Comparison of ENCODE assay signal across 8 cellular contexts in genomic region chr2:101252408-101253012, GRCh38. TPM values are rescaled to one million over a fixed set of nuclear protein-coding genes. Genes with fewer than 3 reads are reported as not detected.
DNase-seq lines count a peak whose midpoint lies in the region; ATAC-seq, FAIRE-seq and TF ChIP-seq lines count a peak whose summit lies in the region.

Gene CNOT11 (plus strand): TSS chr2:101252886. CDS start chr2:101252965, 79 bp downstream.

- in situ Hi-C loops in HepG2 (cut with HindIII; ENCODE audit: extremely low pct_ligation_motif_present, low pct_unique_long_range_greater_than_20kb), result no loop called here

- peak within 1 kb of the TSS; percentile 90 for H3K27ac Mint-ChIP-seq in dendritic cell treated with granulocyte-macrophage colony-stimulating factor and Interleukin-4, amounts not matched to agents 40 ng/mL and 50 ng/mL, for 4 days

- H3K4me3 Mint-ChIP-seq in dendritic cell treated with granulocyte-macrophage colony-stimulating factor and Interleukin-4, amounts not matched to agents 40 ng/mL and 50 ng/mL, for 4 days, result peak within 1 kb of the TSS; percentile 90

- DNase-seq in NCI-H748 (lab: John Stamatoyannopoulos, UW; ENCODE audit: unreplicated experiment), result peak; percentile 97
- DNase-seq in activated CD4-positive, alpha-beta T cell treated with anti-CD3 and anti-CD28 coated beads, Interleukin-2, amount 50 U/mL, for 1 hour, result peak; percentile 99
- peak; percentile 98 for DNase-seq in HepG2 (ENCODE audit: low spot score)
- peak; percentile 100 for DNase-seq in stimulated activated CD4-positive, alpha-beta T cell treated with anti-CD3 and anti-CD28 coated beads, Interleukin-4, amount 100 ng/mL, for 1 hour

- peak within 1 kb of the TSS; percentile 97 to 100 (median 99) for H3K9ac ChIP-seq in BLaER1 treated with 17β-estradiol and CSF1 and Interleukin-3, amounts not matched to agents 10 nM and 100 nM
- peak within 1 kb of the TSS; percentile 96 for H3K9ac ChIP-seq in HepG2 (ENCODE audit: insufficient read depth, low read depth, low read length)

- peak within 1 kb of the TSS; percentile 67 for H2AFZ ChIP-seq in HepG2 (ENCODE audit: low read length)

- ATAC-seq in GM19351 (IDR thresholded peaks at IDR 0.05; ENCODE audit: unreplicated experiment) (peak; percentile 87), HG03521 (IDR thresholded peaks at IDR 0.05; ENCODE audit: unreplicated experiment) (peak; percentile 81), HepG2 (peak; percentile 95)

- peak; percentile 66 for FAIRE-seq in HepG2 (lab: Jason Lieb, UNC)

- intact Hi-C loops in dendritic cell treated with granulocyte-macrophage colony-stimulating factor and Interleukin-4, amounts not matched to agents 40 ng/mL and 50 ng/mL, for 4 days (cut with micrococcal nuclease), result loop anchor here (1.0 to 5.0 kb wide), 2 partner anchors 54 to 690 kb away; partner anchors contain the start of gene PDCL3
- intact Hi-C loops in HepG2 (cut with micrococcal nuclease; ENCODE audit: unreplicated experiment), result no loop called here

- no peaks in the 10 kb centered on the region for H3K27me3 ChIP-seq in BLaER1 treated with 17β-estradiol and CSF1 and Interleukin-3, amounts not matched to agents 10 nM and 100 nM
- H3K27me3 ChIP-seq in HepG2 (ENCODE audit: control insufficient read depth in 1 of 2, insufficient read depth in 2 of 2, low read length in 2 of 2), result no peaks in the 10 kb centered on the region; a peak in 1 of 5 replicates

- whole genome bisulfite sequencing in HepG2 (ENCODE audit: low lambda C conversion rate), result 1% methylated on average over 45 of the region's 63 CpGs

- H3K9me3 ChIP-seq in BLaER1 treated with 17β-estradiol and CSF1 and Interleukin-3, amounts not matched to agents 10 nM and 100 nM (replicated peaks in 1 of 11), result no peaks in the 10 kb centered on the region
- H3K9me3 ChIP-seq in HepG2 (ENCODE audit: low read length), result no peaks in the 10 kb centered on the region

- no peak for TF ChIP-seq CTCF in HepG2 (CRISPR knock-in tag; IDR thresholded peaks at IDR 0.05)

- H3K4me2 ChIP-seq in BLaER1 treated with 17β-estradiol and CSF1 and Interleukin-3, amounts not matched to agents 10 nM and 100 nM, result peak within 1 kb of the TSS; percentile 78 to 99 (median 95)
- peak within 1 kb of the TSS; percentile 94 for H3K4me2 ChIP-seq in HepG2 (ENCODE audit: low read depth, low read length)

- POLR2A ChIA-PET in HepG2 (lab: Yijun Ruan, JAX), result interaction anchor here (0.6 to 4.1 kb wide), 17 partner anchors 9 to 709 kb away, joined by 3 to 53 read pairs (median 5); partner anchors contain the start of genes RNF149 and RPL31

- TF ChIP-seq EP300 in HepG2 (IDR thresholded peaks at IDR 0.05; ENCODE audit: low read depth in 2 of 2, low read length in 2 of 2), result peak in 1 of 2 experiments; percentile 63; a peak in 2 of 4 replicates
- no peak; the same call in 1 of the 2 replicates for TF ChIP-seq EP300 in HepG2 (CRISPR knock-in tag; IDR thresholded peaks at IDR 0.05; ENCODE audit: borderline replicate concordance)

- peaks cover 7% of the 10 kb centered on the region for H3K9me3 Mint-ChIP-seq in dendritic cell treated with granulocyte-macrophage colony-stimulating factor and Interleukin-4, amounts not matched to agents 40 ng/mL and 50 ng/mL, for 4 days

- peaks cover 46% of the 10 kb centered on the region for H3K79me2 ChIP-seq in HepG2 (ENCODE audit: insufficient read depth, low read length)

- H3K4me1 ChIP-seq in BLaER1 treated with 17β-estradiol and CSF1 and Interleukin-3, amounts not matched to agents 10 nM and 100 nM, result peaks cover 28 to 61% (median 41%) of the 10 kb centered on the region in 10 experiments
- H3K4me1 ChIP-seq in HepG2 (ENCODE audit: insufficient read depth, low read length), result peaks cover 75% of the 10 kb centered on the region

- peaks cover 26 to 44% (median 38%) of the 10 kb centered on the region in 11 experiments; a peak in 20 of 22 replicates for H4K20me1 ChIP-seq in BLaER1 treated with 17β-estradiol and CSF1 and Interleukin-3, amounts not matched to agents 10 nM and 100 nM
- peaks cover 3% of the 10 kb centered on the region; the same call in 1 of the 2 replicates for H4K20me1 ChIP-seq in HepG2 (ENCODE audit: insufficient read depth, low read length)

- peak within 1 kb of the TSS; percentile 96 to 99 (median 98) for H3K27ac ChIP-seq in BLaER1 treated with 17β-estradiol and CSF1 and Interleukin-3, amounts not matched to agents 10 nM and 100 nM
- peak within 1 kb of the TSS; percentile 86 for H3K27ac ChIP-seq in HepG2 (ENCODE audit: extremely low read length, insufficient read depth, low read length)

- H3K27me3 Mint-ChIP-seq in dendritic cell treated with granulocyte-macrophage colony-stimulating factor and Interleukin-4, amounts not matched to agents 40 ng/mL and 50 ng/mL, for 4 days, result no peaks in the 10 kb centered on the region

- TF ChIP-seq POLR2A in HepG2 (IDR thresholded peaks at IDR 0.05; ENCODE audit: insufficient read depth in 1 of 2, low read depth in 2 of 2, low read length in 2 of 2), result peak; percentile 96 to 97

- BruUV-seq in HepG2 (replicated peaks; lab: Mats Ljungman, UMichigan), result no TSS peak

- H3K4me3 ChIP-seq in BLaER1 treated with 17β-estradiol and CSF1 and Interleukin-3, amounts not matched to agents 10 nM and 100 nM, result peak within 1 kb of the TSS; percentile 90 to 100 (median 97)
- H3K4me3 ChIP-seq in HepG2 (replicated peaks in 1 of 3; ENCODE audit: insufficient read depth in 1 of 3, low read depth in 2 of 3, low read length in 3 of 3), result peak within 1 kb of the TSS; percentile 82 to 98 (median 90)

- TF ChIP-seq RAD21 in HepG2 (CRISPR knock-in tag; IDR thresholded peaks at IDR 0.05), result no peak

- CTCF ChIA-PET in HepG2 (lab: Yijun Ruan, JAX; ENCODE audit: low intra/inter-chr PET ratio, low total read pairs), result interaction anchor here (0.9 to 2.7 kb wide), 5 partner anchors 12 to 240 kb away, joined by 4 to 20 read pairs (median 9); no protein-coding TSS in a partner anchor

- peaks cover 47% of the 10 kb centered on the region for H3K4me1 Mint-ChIP-seq in dendritic cell treated with granulocyte-macrophage colony-stimulating factor and Interleukin-4, amounts not matched to agents 40 ng/mL and 50 ng/mL, for 4 days (ENCODE audit: low read depth)

- H3K36me3 ChIP-seq in BLaER1 treated with 17β-estradiol and CSF1 and Interleukin-3, amounts not matched to agents 10 nM and 100 nM, result peaks cover 0 to 35% (median 19%) of the 10 kb centered on the region in 11 experiments; a peak in 20 of 22 replicates
- peaks cover 0 to 3% of the 10 kb centered on the region in 2 experiments; a peak in 1 of 5 replicates for H3K36me3 ChIP-seq in HepG2 (replicated peaks in 1 of 2; ENCODE audit: control insufficient read depth in 1 of 2, insufficient read depth in 2 of 2, low read length in 2 of 2)

- H3K36me3 Mint-ChIP-seq in dendritic cell treated with granulocyte-macrophage colony-stimulating factor and Interleukin-4, amounts not matched to agents 40 ng/mL and 50 ng/mL, for 4 days (ENCODE audit: low read depth), result peaks cover 31% of the 10 kb centered on the region

TF ChIP-seq in HepG2, 621 proteins besides CTCF, POLR2A, EP300 and RAD21 (continues in another document):
- TF ChIP-seq DNMT3B (CRISPR knock-in tag; conservative IDR thresholded peaks at IDR 0.05), result peak; percentile 33; the same call in 1 of the 2 replicates
- TF ChIP-seq RXRB (CRISPR knock-in tag; IDR thresholded peaks at IDR 0.05; ENCODE audit: borderline replicate concordance), result peak; percentile 58; the same call in 1 of the 2 replicates
- TF ChIP-seq CBX2 (IDR thresholded peaks at IDR 0.05; ENCODE audit: low read depth, low read length), result no peak
- TF ChIP-seq CBX2 (CRISPR knock-in tag; IDR thresholded peaks at IDR 0.05; ENCODE audit: low read depth), result no peak
- TF ChIP-seq E2F2 (CRISPR knock-in tag; IDR thresholded peaks at IDR 0.05; ENCODE audit: borderline replicate concordance), result 0 out of 2 replicates have a peak, but pooled peaks have one; percentile 22
- 0 out of 2 replicates have a peak, but pooled peaks have one; percentile 26 for TF ChIP-seq ATF5 (CRISPR knock-in tag; IDR thresholded peaks at IDR 0.05; ENCODE audit: low read depth)

RNA-seq across cellular contexts. Expression of gene CNOT11, which starts in this region (rescaled TPM):
- 100 and 114 TPM in 2 replicates for total RNA-seq in HepG2 (2016; rRNA removed; fragmentation: Illumina TruSeq; extraction: Trizol)
- total RNA-seq in HepG2 (2016; cell fraction: cytosol; rRNA removed; fragmentation: Illumina TruSeq; extraction: Trizol; ENCODE audit: low read depth), result 34.2 and 39.4 TPM in 2 replicates
- 93.7 and 119 TPM in 2 replicates for total RNA-seq in HepG2 (2016; cell fraction: insoluble cytoplasmic fraction; rRNA removed; fragmentation: Illumina TruSeq; extraction: Trizol)
- 65.8 and 70.3 TPM in 2 replicates for total RNA-seq in HepG2 (2016; cell fraction: membrane; rRNA removed; fragmentation: Illumina TruSeq; extraction: Trizol)
- total RNA-seq in HepG2 (2016; cell fraction: nucleus; rRNA removed; fragmentation: Illumina TruSeq; extraction: Trizol), result 79.5 and 91.1 TPM in 2 replicates
- polyA plus RNA-seq in HepG2 (2011; rRNA removed), result 202 and 209 TPM in 2 replicates
- 91.7 and 128 TPM in 2 replicates for polyA plus RNA-seq in HepG2 (2011; cell fraction: cytosol; rRNA removed)
- polyA plus RNA-seq in HepG2 (2011; cell fraction: nucleus; rRNA removed), result 359 and 415 TPM in 2 replicates
- polyA plus RNA-seq in HepG2 (2012), result 100 and 126 TPM in 2 replicates
- 35.1 and 35.8 TPM in 2 replicates for polyA plus RNA-seq in HepG2 (2016; cell fraction: cytosol; fragmentation: Illumina TruSeq; extraction: Trizol; ENCODE audit: low read depth)
- polyA plus RNA-seq in HepG2 (2016; cell fraction: insoluble cytoplasmic fraction; fragmentation: Illumina TruSeq; extraction: Trizol; ENCODE audit: low read depth), result 160 and 184 TPM in 2 replicates
- polyA plus RNA-seq in HepG2 (2016; cell fraction: membrane; fragmentation: Illumina TruSeq; extraction: Trizol; ENCODE audit: low read depth), result 62.2 and 66.8 TPM in 2 replicates
- polyA plus RNA-seq in HepG2 (2016; cell fraction: nucleus; fragmentation: Illumina TruSeq; extraction: Trizol; ENCODE audit: insufficient read depth, low read depth), result 277 TPM in 2 replicates
- polyA minus RNA-seq in HepG2 (2011; rRNA and poly(A)+ RNA removed; ENCODE audit: low replicate concordance), result 74.3 and 87.7 TPM in 2 replicates
- 102 and 132 TPM in 2 replicates for polyA minus RNA-seq in HepG2 (2011; cell fraction: cytosol; rRNA and poly(A)+ RNA removed)
- polyA minus RNA-seq in HepG2 (2011; cell fraction: nucleus; rRNA and poly(A)+ RNA removed), result 80.2 and 123 TPM in 2 replicates

Comparison
In these comparisons a context has a peak if more than half of its experiments do, and no peak if none do; other contexts are left out.
1. Peak in every context shown above with its lines: DNase-seq, ATAC-seq, H3K4me3 ChIP-seq and H3K27ac ChIP-seq.